ENCODE assay signal across 10 cellular contexts in genomic region chr6:159217595-159218275, GRCh38. TPM values are rescaled to one million over a fixed set of nuclear protein-coding genes. Genes with fewer than 3 reads are reported as not detected.
A peak's percentile ranks its signal among the peaks of the same experiment; 100 is the strongest.
DNase-seq lines count a peak whose midpoint lies in the region; ATAC-seq and TF ChIP-seq lines count a peak whose summit lies in the region.
"Had no signal": no experiment of that assay in that cellular context is flagged by ENCODE, and none has a peak within 500 bp of the region (broad histone marks: within the 10 kb centered on the region; RNA-seq: fewer than 3 reads in every experiment).

No MANE protein-coding gene starts in this region.

- H3K4me1 Mint-ChIP-seq in activated B cell treated with CpG ODN at 0.5 μM for 24 hours = peaks cover 16% of the 10 kb centered on the region

- intact Hi-C loops in activated B cell treated with CpG ODN at 0.5 μM for 24 hours (cut with micrococcal nuclease) (loop anchor here (2.0 kb wide), 1 partner anchor 1239 kb away; no protein-coding TSS in a partner anchor), tibial artery (cut with DNase I; ENCODE audit: low total_unique reads) (no loop called here)

- no peaks in the 10 kb centered on the region for H3K9me3 ChIP-seq in tibial artery
- H3K9me3 ChIP-seq: neutrophil had no signal

- in situ Hi-C loops in KBM-7 (cut with MboI; ENCODE audit: low pct_unique_long_range_greater_than_20kb, low sequenced_read_pairs) = no loop called here

- H3K27ac ChIP-seq in tibial artery = no peak overlapping the region
- H3K27ac ChIP-seq: neutrophil had no signal

- H3K4me1 ChIP-seq in tibial artery = peaks cover 0 to 17% (median 7%) of the 10 kb centered on the region in 4 donors

- no peaks in the 10 kb centered on the region for H3K9me3 Mint-ChIP-seq in activated B cell treated with CpG ODN at 0.5 μM for 24 hours

- POLR2A ChIA-PET in activated B cell treated with CpG ODN at 0.5 μM for 24 hours (lab: Charles Lee) = no interaction called here

- CTCF ChIA-PET in activated B cell treated with CpG ODN at 0.5 μM for 24 hours (lab: Charles Lee) = interaction anchor here (0.9 to 1.4 kb wide), 3 partner anchors 35 to 437 kb away, joined by 3 to 5 read pairs (median 4); no protein-coding TSS in a partner anchor

- TF ChIP-seq CTCF in activated B cell treated with CpG ODN at 0.5 μM for 24 hours (IDR thresholded peaks at IDR 0.05) (no peak), tibial artery (IDR thresholded peaks at IDR 0.05) (peak; percentile 39 to 46)

- no peaks in the 10 kb centered on the region for H3K36me3 ChIP-seq in tibial artery
- H3K36me3 ChIP-seq: neutrophil had no signal

- peaks cover 13% of the 10 kb centered on the region for H3K27me3 Mint-ChIP-seq in activated B cell treated with CpG ODN at 0.5 μM for 24 hours

- DNase-seq in DMS79 treated with DMSO at 0.1 percent for 48 hours (lab: John Stamatoyannopoulos, UW) (peak; percentile 75), KBM-7 (peak; percentile 39), activated B cell treated with CpG ODN at 0.5 μM for 24 hours (no peak), iPS-NIHi11 (ENCODE audit: low spot score) (peak; percentile 86), tibial artery (no peak), OCI-M2 (lab: John Stamatoyannopoulos, UW; ENCODE audit: unreplicated experiment) (no peak)

- H3K27ac Mint-ChIP-seq in activated B cell treated with CpG ODN at 0.5 μM for 24 hours = no peak overlapping the region

- no peak overlapping the region for H3K4me3 ChIP-seq in tibial artery

- no peaks in the 10 kb centered on the region for H3K36me3 Mint-ChIP-seq in activated B cell treated with CpG ODN at 0.5 μM for 24 hours (ENCODE audit: low read depth)

- peak overlapping the region; percentile 13 for H3K4me3 Mint-ChIP-seq in activated B cell treated with CpG ODN at 0.5 μM for 24 hours

- H3K27me3 ChIP-seq in tibial artery = no peaks in the 10 kb centered on the region

- ATAC-seq in GM19395 (IDR thresholded peaks at IDR 0.05; ENCODE audit: unreplicated experiment) = peak; percentile 80
- peak; percentile 40 for ATAC-seq in activated B cell treated with CpG ODN at 0.5 μM for 24 hours (ENCODE audit: low read depth)
- no peak for ATAC-seq in HG02938 (IDR thresholded peaks at IDR 0.05; ENCODE audit: unreplicated experiment)

RNA-seq across cellular contexts. Expression of gene FNDC1, which starts 48.5 kb away (rescaled TPM):
- not detected in 2 replicates for total RNA-seq in activated B cell treated with CpG ODN at 0.5 μM for 24 hours
- total RNA-seq: T-helper 2 cell treated with Interferon-gamma antibody and Interleukin-4, amounts not matched to agents 100 ng/mL and 5 ng/mL, for 36 hours had no signal

Comparison
In these comparisons a context has a peak if more than half of its experiments do, and no peak if none do; other contexts are left out.
1. DNase-seq: peak in DMS79 treated with DMSO at 0.1 percent for 48 hours (single experiment), KBM-7 (single experiment) and iPS-NIHi11 (single experiment); none in activated B cell treated with CpG ODN at 0.5 μM for 24 hours (single experiment), tibial artery (0 of 2) and OCI-M2 (single experiment).